ENCODE assay signal across 8 cellular contexts in the genomic region with DNA sequence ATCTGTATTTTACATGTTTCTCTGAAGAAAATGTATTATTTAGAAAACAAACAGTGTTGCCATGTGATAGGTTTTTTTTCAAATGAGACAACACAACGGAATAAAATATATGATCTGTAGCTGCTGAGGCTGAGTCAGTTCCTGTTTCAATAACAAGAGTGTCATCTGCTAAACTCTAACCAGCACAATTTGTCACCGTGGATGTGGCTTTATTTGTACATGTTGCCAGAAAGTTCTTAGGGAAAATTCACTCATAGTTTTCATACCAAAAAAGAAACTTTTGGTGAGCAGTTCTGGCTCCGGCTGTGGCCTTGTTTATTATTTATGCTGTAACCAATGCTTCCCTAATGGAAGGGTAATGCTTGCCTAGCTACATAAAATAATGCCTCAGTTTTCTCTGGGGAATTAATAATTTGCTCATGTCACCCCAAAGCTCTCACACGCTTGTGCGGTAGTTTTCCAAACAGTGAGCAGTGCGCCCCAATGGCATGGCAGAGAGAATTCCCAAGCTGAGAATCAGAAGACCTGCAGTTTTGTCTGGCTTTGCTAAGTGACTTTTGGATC. TPM values are rescaled to one million over a fixed set of nuclear protein-coding genes. Genes with fewer than 3 reads are reported as not detected.
DNase-seq lines count a peak whose midpoint lies in the region; ATAC-seq and TF ChIP-seq lines count a peak whose summit lies in the region.

No MANE protein-coding gene starts in this region.

- H3K27me3 ChIP-seq in lower lobe of right lung (ENCODE audit: low read depth): no peaks in the 10 kb centered on the region
- H3K27me3 ChIP-seq in uterus: no peaks in the 10 kb centered on the region

- TF ChIP-seq CTCF in astrocyte of the spinal cord (IDR thresholded peaks at IDR 0.05; ENCODE audit: low read depth, low read length): no peak
- TF ChIP-seq CTCF in lower lobe of right lung (IDR thresholded peaks at IDR 0.05): no peak
- no peak for TF ChIP-seq CTCF in uterus (IDR thresholded peaks at IDR 0.05)

- H3K4me1 ChIP-seq in lower lobe of right lung (peaks cover 68% of the 10 kb centered on the region), uterus (peaks cover 0 to 3% of the 10 kb centered on the region in 2 donors)

- H3K4me3 ChIP-seq in astrocyte of the spinal cord (ENCODE audit: low read depth, low read length) (no peak overlapping the region), lower lobe of right lung (no peak overlapping the region), uterus (no peak overlapping the region)

- ATAC-seq in GM18499 (IDR thresholded peaks at IDR 0.05; ENCODE audit: insufficient read depth, unreplicated experiment) (peak; percentile 37), HG02973 (IDR thresholded peaks at IDR 0.05; ENCODE audit: unreplicated experiment) (peak; percentile 39), lower lobe of right lung (peak; percentile 41 to 52), GM21381 (IDR thresholded peaks at IDR 0.05; ENCODE audit: unreplicated experiment) (no peak), HG02840 (IDR thresholded peaks at IDR 0.05; ENCODE audit: low FRiP score, unreplicated experiment) (no peak)

- H3K36me3 ChIP-seq in lower lobe of right lung (no peaks in the 10 kb centered on the region), uterus (no peaks in the 10 kb centered on the region)

- TF ChIP-seq POLR2A in uterus (IDR thresholded peaks at IDR 0.05): no peak

- in situ Hi-C loops in astrocyte of the spinal cord (cut with HindIII; ENCODE audit: low sequenced_read_pairs): no loop called here

- no peaks in the 10 kb centered on the region for H3K9me3 ChIP-seq in lower lobe of right lung
- H3K9me3 ChIP-seq in uterus: no peaks in the 10 kb centered on the region

- H3K27ac ChIP-seq in lower lobe of right lung: peak overlapping the region; percentile 89
- peak overlapping the region; percentile 77 to 92 for H3K27ac ChIP-seq in uterus

- intact Hi-C loops in lower lobe of right lung (cut with DNase I): no loop called here
- intact Hi-C loops in uterus (cut with DNase I; ENCODE audit: low total_unique reads): no loop called here

- DNase-seq in RKO (ENCODE audit: low spot score) (peak; percentile 88), astrocyte of the spinal cord (ENCODE audit: low read depth, low spot score) (peak; percentile 87), lower lobe of right lung (no peak), uterus (no peak)

RNA-seq across cellular contexts. Expression of gene KLF6, which starts 20.3 kb away (rescaled TPM):
- total RNA-seq in lower lobe of right lung (242 TPM), uterus (100 to 1,000 TPM in 2 of 4 donors, 10 to 100 TPM in 2; 47.9 to 128 (median 87.4) TPM)

Comparison
In these comparisons a context has a peak if more than half of its experiments do, and no peak if none do; other contexts are left out.
1. ATAC-seq: peak in GM18499 (single experiment), HG02973 (single experiment) and lower lobe of right lung (2 of 2); none in GM21381 (single experiment) and HG02840 (single experiment).
2. DNase-seq: peak in RKO (single experiment) and astrocyte of the spinal cord (single experiment); none in lower lobe of right lung (single experiment) and uterus (0 of 2).